ENCODE assay signal across 8 cellular contexts in genomic region chr7:111138196-111138569, GRCh38.
DNase-seq lines count a peak whose midpoint lies in the region; ATAC-seq lines count a peak whose summit lies in the region.

No MANE protein-coding gene starts in this region.

- peak; percentile 13 for DNase-seq in RKO (ENCODE audit: low spot score)
- DNase-seq in activated effector memory CD4-positive, alpha-beta T cell treated with anti-CD3 and anti-CD28 coated beads, Interleukin-2, amount 50 U/mL, for 16 hours = peak; percentile 83
- peak; percentile 8 to 17 for DNase-seq in hippocampal formation (lab: John Stamatoyannopoulos, UW)
- peak; percentile 16 to 39 for DNase-seq in stimulated activated CD8-positive, alpha-beta memory T cell treated with anti-CD3 and anti-CD28 coated beads, Interleukin-2, amount 100 ng/mL, for 48 hours (ENCODE audit: low read depth in 2 of 2)
- DNase-seq in cerebellar nuclear complex (lab: John Stamatoyannopoulos, UW) = no peak
- no peak for DNase-seq in NCI-H146 treated with DMSO at 0.1 percent for 48 hours (lab: John Stamatoyannopoulos, UW; ENCODE audit: unreplicated experiment)

- ATAC-seq in GM18909 (IDR thresholded peaks at IDR 0.05; ENCODE audit: poor library complexity, unreplicated experiment) (peak; percentile 97), HG02981 (IDR thresholded peaks at IDR 0.05; ENCODE audit: unreplicated experiment) (peak; percentile 95)

Comparison
In these comparisons a context has a peak if more than half of its experiments do, and no peak if none do; other contexts are left out.
1. DNase-seq: peak in RKO (single experiment), activated effector memory CD4-positive, alpha-beta T cell treated with anti-CD3 and anti-CD28 coated beads, Interleukin-2, amount 50 U/mL, for 16 hours (single experiment), hippocampal formation (2 of 2) and stimulated activated CD8-positive, alpha-beta memory T cell treated with anti-CD3 and anti-CD28 coated beads, Interleukin-2, amount 100 ng/mL, for 48 hours (2 of 2); none in cerebellar nuclear complex (0 of 2) and NCI-H146 treated with DMSO at 0.1 percent for 48 hours (single experiment).